ENCODE assay signal across 1 cellular context in the genomic region with DNA sequence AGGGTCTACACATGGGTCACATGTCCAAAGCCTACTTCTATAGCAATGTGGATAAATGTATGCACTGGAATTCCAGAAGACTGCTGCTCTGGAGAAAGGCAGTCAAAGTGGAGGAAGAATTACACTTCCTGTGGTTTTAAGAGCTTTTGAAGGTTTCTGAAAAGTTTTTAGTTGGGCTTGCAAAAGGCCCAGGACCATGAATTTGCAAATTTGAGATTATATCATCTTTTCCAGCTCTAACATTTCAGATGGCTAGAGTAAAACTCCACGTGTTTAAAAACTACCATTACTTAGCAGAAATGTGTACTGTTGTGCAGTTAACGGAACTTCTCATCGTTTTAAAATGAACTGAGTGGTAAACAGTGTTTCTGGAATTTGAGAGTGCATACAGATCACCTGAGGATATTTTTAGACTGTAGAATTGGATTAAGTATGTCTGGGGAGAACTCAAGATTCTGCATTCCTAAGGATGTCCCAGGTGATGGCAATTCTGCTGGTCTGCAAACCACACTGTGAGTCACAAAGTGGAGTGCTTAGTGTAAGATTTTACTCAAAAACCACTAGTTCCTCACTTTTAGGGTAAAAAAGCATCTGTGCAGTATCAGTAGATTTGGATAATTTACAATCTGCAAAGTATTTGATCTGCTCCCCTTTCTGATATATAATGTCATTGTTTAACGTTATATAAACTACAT.
TF ChIP-seq lines count a peak whose summit lies in the region.

No MANE protein-coding gene starts in this region.

TF ChIP-seq in K562, 482 proteins besides CTCF, POLR2A, EP300 and RAD21 (continued from another document and continues in another):
- TF ChIP-seq, protein P1, sequence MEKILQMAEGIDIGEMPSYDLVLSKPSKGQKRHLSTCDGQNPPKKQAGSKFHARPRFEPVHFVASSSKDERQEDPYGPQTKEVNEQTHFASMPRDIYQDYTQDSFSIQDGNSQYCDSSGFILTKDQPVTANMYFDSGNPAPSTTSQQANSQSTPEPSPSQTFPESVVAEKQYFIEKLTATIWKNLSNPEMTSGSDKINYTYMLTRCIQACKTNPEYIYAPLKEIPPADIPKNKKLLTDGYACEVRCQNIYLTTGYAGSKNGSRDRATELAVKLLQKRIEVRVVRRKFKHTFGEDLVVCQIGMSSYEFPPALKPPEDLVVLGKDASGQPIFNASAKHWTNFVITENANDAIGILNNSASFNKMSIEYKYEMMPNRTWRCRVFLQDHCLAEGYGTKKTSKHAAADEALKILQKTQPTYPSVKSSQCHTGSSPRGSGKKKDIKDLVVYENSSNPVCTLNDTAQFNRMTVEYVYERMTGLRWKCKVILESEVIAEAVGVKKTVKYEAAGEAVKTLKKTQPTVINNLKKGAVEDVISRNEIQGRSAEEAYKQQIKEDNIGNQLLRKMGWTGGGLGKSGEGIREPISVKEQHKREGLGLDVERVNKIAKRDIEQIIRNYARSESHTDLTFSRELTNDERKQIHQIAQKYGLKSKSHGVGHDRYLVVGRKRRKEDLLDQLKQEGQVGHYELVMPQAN (IDR thresholded peaks at IDR 0.05; ENCODE audit: borderline replicate concordance): no peak
- TF ChIP-seq SMARCB1 (IDR thresholded peaks at IDR 0.05; ENCODE audit: insufficient read length, low read depth) (peak; percentile 44), ZNF431 (CRISPR knock-in tag; IDR thresholded peaks at IDR 0.05) (no peak), ZNF561 (CRISPR knock-in tag; conservative IDR thresholded peaks at IDR 0.05) (no peak), ZNF133 (CRISPR knock-in tag; IDR thresholded peaks at IDR 0.05) (no peak), MYNN (IDR thresholded peaks at IDR 0.05) (no peak), MYNN (CRISPR knock-in tag; IDR thresholded peaks at IDR 0.05) (no peak), ZBTB17 (CRISPR knock-in tag; IDR thresholded peaks at IDR 0.05) (no peak), DPF2 (IDR thresholded peaks at IDR 0.05) (peak; percentile 48; the same call in 1 of the 2 replicates), PRPF4 (IDR thresholded peaks at IDR 0.05; ENCODE audit: insufficient read depth, low read depth, low read length, poor library complexity, severe bottlenecking) (no peak), CREB3 (tag; conservative IDR thresholded peaks at IDR 0.05; ENCODE audit: low read depth) (no peak), PCBP1 (IDR thresholded peaks at IDR 0.05; ENCODE audit: low read depth, low read length, poor library complexity, severe bottlenecking) (no peak), SRSF1 (IDR thresholded peaks at IDR 0.05; ENCODE audit: low read depth, low read length) (no peak), HDAC3 (IDR thresholded peaks at IDR 0.05; ENCODE audit: borderline replicate concordance, partially characterized antibody) (no peak), ZNF766 (CRISPR knock-in tag; conservative IDR thresholded peaks at IDR 0.05) (0 out of 2 replicates have a peak, but pooled peaks have one; percentile 66), VEZF1 (CRISPR knock-in tag; IDR thresholded peaks at IDR 0.05) (0 out of 2 replicates have a peak, but pooled peaks have one; percentile 10), TAF7 (tag; IDR thresholded peaks at IDR 0.05) (no peak), YY1 (IDR thresholded peaks at IDR 0.05; ENCODE audit: borderline replicate concordance in 1 of 3, control insufficient read depth in 1 of 3, extremely low read depth in 1 of 3, insufficient read depth in 3 of 3, insufficient read length in 1 of 3, insufficient replicate concordance in 2 of 3, low read depth in 1 of 3, low read length in 2 of 3) (no peak), NFE2 (IDR thresholded peaks at IDR 0.05; ENCODE audit: low read depth) (peak; percentile 32), ZNF24 (IDR thresholded peaks at IDR 0.05) (no peak), NUFIP1 (IDR thresholded peaks at IDR 0.05; ENCODE audit: partially characterized antibody) (no peak), XRCC4 (IDR thresholded peaks at IDR 0.05; ENCODE audit: extremely low read depth, insufficient read depth, insufficient read length) (no peak), ADNP (tag; IDR thresholded peaks at IDR 0.05) (0 out of 2 replicates have a peak, but pooled peaks have one; percentile 41), MAFG (tag; conservative IDR thresholded peaks at IDR 0.05) (peak; percentile 73)
- TF ChIP-seq, protein P2, sequence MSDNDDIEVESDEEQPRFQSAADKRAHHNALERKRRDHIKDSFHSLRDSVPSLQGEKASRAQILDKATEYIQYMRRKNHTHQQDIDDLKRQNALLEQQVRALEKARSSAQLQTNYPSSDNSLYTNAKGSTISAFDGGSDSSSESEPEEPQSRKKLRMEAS (CRISPR knock-in tag; IDR thresholded peaks at IDR 0.05): no peak
- TF ChIP-seq, protein P3, sequence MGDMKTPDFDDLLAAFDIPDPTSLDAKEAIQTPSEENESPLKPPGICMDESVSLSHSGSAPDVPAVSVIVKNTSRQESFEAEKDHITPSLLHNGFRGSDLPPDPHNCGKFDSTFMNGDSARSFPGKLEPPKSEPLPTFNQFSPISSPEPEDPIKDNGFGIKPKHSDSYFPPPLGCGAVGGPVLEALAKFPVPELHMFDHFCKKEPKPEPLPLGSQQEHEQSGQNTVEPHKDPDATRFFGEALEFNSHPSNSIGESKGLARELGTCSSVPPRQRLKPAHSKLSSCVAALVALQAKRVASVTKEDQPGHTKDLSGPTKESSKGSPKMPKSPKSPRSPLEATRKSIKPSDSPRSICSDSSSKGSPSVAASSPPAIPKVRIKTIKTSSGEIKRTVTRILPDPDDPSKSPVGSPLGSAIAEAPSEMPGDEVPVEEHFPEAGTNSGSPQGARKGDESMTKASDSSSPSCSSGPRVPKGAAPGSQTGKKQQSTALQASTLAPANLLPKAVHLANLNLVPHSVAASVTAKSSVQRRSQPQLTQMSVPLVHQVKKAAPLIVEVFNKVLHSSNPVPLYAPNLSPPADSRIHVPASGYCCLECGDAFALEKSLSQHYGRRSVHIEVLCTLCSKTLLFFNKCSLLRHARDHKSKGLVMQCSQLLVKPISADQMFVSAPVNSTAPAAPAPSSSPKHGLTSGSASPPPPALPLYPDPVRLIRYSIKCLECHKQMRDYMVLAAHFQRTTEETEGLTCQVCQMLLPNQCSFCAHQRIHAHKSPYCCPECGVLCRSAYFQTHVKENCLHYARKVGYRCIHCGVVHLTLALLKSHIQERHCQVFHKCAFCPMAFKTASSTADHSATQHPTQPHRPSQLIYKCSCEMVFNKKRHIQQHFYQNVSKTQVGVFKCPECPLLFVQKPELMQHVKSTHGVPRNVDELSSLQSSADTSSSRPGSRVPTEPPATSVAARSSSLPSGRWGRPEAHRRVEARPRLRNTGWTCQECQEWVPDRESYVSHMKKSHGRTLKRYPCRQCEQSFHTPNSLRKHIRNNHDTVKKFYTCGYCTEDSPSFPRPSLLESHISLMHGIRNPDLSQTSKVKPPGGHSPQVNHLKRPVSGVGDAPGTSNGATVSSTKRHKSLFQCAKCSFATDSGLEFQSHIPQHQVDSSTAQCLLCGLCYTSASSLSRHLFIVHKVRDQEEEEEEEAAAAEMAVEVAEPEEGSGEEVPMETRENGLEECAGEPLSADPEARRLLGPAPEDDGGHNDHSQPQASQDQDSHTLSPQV (IDR thresholded peaks at IDR 0.05): 0 out of 2 replicates have a peak, but pooled peaks have one; percentile 48
- TF ChIP-seq, protein P4, sequence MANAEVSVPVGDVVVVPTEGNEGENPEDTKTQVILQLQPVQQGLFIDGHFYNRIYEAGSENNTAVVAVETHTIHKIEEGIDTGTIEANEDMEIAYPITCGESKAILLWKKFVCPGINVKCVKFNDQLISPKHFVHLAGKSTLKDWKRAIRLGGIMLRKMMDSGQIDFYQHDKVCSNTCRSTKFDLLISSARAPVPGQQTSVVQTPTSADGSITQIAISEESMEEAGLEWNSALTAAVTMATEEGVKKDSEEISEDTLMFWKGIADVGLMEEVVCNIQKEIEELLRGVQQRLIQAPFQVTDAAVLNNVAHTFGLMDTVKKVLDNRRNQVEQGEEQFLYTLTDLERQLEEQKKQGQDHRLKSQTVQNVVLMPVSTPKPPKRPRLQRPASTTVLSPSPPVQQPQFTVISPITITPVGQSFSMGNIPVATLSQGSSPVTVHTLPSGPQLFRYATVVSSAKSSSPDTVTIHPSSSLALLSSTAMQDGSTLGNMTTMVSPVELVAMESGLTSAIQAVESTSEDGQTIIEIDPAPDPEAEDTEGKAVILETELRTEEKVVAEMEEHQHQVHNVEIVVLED (CRISPR knock-in tag; IDR thresholded peaks at IDR 0.05): 0 out of 2 replicates have a peak, but pooled peaks have one; percentile 9
- TF ChIP-seq, protein P5, sequence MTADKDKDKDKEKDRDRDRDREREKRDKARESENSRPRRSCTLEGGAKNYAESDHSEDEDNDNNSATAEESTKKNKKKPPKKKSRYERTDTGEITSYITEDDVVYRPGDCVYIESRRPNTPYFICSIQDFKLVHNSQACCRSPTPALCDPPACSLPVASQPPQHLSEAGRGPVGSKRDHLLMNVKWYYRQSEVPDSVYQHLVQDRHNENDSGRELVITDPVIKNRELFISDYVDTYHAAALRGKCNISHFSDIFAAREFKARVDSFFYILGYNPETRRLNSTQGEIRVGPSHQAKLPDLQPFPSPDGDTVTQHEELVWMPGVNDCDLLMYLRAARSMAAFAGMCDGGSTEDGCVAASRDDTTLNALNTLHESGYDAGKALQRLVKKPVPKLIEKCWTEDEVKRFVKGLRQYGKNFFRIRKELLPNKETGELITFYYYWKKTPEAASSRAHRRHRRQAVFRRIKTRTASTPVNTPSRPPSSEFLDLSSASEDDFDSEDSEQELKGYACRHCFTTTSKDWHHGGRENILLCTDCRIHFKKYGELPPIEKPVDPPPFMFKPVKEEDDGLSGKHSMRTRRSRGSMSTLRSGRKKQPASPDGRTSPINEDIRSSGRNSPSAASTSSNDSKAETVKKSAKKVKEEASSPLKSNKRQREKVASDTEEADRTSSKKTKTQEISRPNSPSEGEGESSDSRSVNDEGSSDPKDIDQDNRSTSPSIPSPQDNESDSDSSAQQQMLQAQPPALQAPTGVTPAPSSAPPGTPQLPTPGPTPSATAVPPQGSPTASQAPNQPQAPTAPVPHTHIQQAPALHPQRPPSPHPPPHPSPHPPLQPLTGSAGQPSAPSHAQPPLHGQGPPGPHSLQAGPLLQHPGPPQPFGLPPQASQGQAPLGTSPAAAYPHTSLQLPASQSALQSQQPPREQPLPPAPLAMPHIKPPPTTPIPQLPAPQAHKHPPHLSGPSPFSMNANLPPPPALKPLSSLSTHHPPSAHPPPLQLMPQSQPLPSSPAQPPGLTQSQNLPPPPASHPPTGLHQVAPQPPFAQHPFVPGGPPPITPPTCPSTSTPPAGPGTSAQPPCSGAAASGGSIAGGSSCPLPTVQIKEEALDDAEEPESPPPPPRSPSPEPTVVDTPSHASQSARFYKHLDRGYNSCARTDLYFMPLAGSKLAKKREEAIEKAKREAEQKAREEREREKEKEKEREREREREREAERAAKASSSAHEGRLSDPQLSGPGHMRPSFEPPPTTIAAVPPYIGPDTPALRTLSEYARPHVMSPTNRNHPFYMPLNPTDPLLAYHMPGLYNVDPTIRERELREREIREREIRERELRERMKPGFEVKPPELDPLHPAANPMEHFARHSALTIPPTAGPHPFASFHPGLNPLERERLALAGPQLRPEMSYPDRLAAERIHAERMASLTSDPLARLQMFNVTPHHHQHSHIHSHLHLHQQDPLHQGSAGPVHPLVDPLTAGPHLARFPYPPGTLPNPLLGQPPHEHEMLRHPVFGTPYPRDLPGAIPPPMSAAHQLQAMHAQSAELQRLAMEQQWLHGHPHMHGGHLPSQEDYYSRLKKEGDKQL (CRISPR knock-in tag; IDR thresholded peaks at IDR 0.05; ENCODE audit: borderline replicate concordance): no peak
- TF ChIP-seq, protein P6, sequence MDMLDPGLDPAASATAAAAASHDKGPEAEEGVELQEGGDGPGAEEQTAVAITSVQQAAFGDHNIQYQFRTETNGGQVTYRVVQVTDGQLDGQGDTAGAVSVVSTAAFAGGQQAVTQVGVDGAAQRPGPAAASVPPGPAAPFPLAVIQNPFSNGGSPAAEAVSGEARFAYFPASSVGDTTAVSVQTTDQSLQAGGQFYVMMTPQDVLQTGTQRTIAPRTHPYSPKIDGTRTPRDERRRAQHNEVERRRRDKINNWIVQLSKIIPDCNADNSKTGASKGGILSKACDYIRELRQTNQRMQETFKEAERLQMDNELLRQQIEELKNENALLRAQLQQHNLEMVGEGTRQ (CRISPR knock-in tag; IDR thresholded peaks at IDR 0.05): no peak
- TF ChIP-seq, protein P7, sequence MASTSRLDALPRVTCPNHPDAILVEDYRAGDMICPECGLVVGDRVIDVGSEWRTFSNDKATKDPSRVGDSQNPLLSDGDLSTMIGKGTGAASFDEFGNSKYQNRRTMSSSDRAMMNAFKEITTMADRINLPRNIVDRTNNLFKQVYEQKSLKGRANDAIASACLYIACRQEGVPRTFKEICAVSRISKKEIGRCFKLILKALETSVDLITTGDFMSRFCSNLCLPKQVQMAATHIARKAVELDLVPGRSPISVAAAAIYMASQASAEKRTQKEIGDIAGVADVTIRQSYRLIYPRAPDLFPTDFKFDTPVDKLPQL (IDR thresholded peaks at IDR 0.05; ENCODE audit: extremely low read depth, insufficient read length): no peak
